In the genomic region with DNA sequence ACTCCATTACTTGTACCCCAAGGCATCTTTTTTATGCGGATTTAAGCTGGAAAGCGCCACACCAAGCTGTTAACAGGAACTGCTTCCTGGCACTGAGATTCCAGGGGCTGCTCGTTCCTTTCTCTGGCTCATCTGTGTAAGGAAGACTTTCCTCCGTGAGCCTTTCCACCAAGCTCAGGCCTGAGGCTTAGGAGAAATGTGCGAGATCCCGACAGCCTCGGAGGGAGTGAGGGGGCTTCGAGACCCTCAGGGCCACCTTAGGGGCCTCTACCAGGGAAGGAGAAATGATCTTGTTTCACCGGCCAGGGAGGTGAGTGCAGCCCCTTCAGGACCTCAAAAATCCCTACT, we compare ENCODE assay signal across 8 cellular contexts. TPM values are rescaled to one million over a fixed set of nuclear protein-coding genes. Genes with fewer than 3 reads are reported as not detected.
DNase-seq lines count a peak whose midpoint lies in the region; ATAC-seq and TF ChIP-seq lines count a peak whose summit lies in the region.

No MANE protein-coding gene starts in this region.

- TF ChIP-seq POLR2A in ovary (IDR thresholded peaks at IDR 0.05) = no peak

- no peak for TF ChIP-seq EP300 in Ishikawa (IDR thresholded peaks at IDR 0.05; ENCODE audit: borderline replicate concordance)
- no peak for TF ChIP-seq EP300 in ovary (IDR thresholded peaks at IDR 0.05)

- H3K4me3 ChIP-seq in CD8-positive, alpha-beta memory T cell (ENCODE audit: low read length) = no peak overlapping the region
- H3K4me3 ChIP-seq in epithelial cell of proximal tubule (ENCODE audit: low read depth, low read length) (peak overlapping the region; percentile 61), ovary (peak overlapping the region; percentile 67)

- H3K4me1 ChIP-seq in CD8-positive, alpha-beta memory T cell (ENCODE audit: insufficient read depth, low read length) = peaks cover 12% of the 10 kb centered on the region
- peaks cover 5% of the 10 kb centered on the region for H3K4me1 ChIP-seq in ovary (ENCODE audit: insufficient read depth)

- peaks cover 26 to 48% of the 10 kb centered on the region in 2 donors for H3K27me3 Mint-ChIP-seq in CD8-positive, alpha-beta memory T cell

- intact Hi-C loops in ovary (cut with DNase I) = loop anchor here (2.0 to 10.0 kb wide), 8 partner anchors 115 to 310 kb away; no protein-coding TSS in a partner anchor

- H3K27ac ChIP-seq in CD8-positive, alpha-beta memory T cell (ENCODE audit: low read depth, low read length) = no peak overlapping the region
- peak overlapping the region in 1 of 2 donors; percentile 11 for H3K27ac ChIP-seq in ovary

- H3K27me3 ChIP-seq in CD8-positive, alpha-beta memory T cell (ENCODE audit: insufficient read depth, low read length, poor library complexity, severe bottlenecking) = peaks cover 15% of the 10 kb centered on the region
- no peaks in the 10 kb centered on the region for H3K27me3 ChIP-seq in ovary

- no peak for ATAC-seq in GM19467 (IDR thresholded peaks at IDR 0.05; ENCODE audit: unreplicated experiment)

- CTCF ChIA-PET in CD8-positive, alpha-beta memory T cell (lab: Charles Lee) = interaction anchor here (0.7 to 2.9 kb wide), 8 partner anchors 9 to 309 kb away, joined by 3 to 9 read pairs (median 4); no protein-coding TSS in a partner anchor

- H3K9me3 Mint-ChIP-seq in CD8-positive, alpha-beta memory T cell = peaks cover 3 to 15% (median 7%) of the 10 kb centered on the region in 5 donors

- no peak for DNase-seq in CD8-positive, alpha-beta memory T cell
- DNase-seq in epithelial cell of proximal tubule (ENCODE audit: low read depth) (no peak), ovary (no peak), NCI-H526 (lab: John Stamatoyannopoulos, UW) (no peak), ureter (ENCODE audit: low spot score) (no peak), NCI-H187 (lab: John Stamatoyannopoulos, UW) (no peak)

- TF ChIP-seq CTCF in epithelial cell of proximal tubule (conservative IDR thresholded peaks at IDR 0.05; ENCODE audit: low read depth, low read length) (no peak), ovary (IDR thresholded peaks at IDR 0.05) (no peak)

- POLR2A ChIA-PET in CD8-positive, alpha-beta memory T cell (lab: Charles Lee) = no interaction called here

- H3K4me1 Mint-ChIP-seq in CD8-positive, alpha-beta memory T cell = peaks cover 2 to 8% (median 5%) of the 10 kb centered on the region in 3 donors

- peak overlapping the region in 4 of 7 donors; percentile 54 to 69 (median 62) for H3K4me3 Mint-ChIP-seq in CD8-positive, alpha-beta memory T cell

- H3K9me3 ChIP-seq in CD8-positive, alpha-beta memory T cell (ENCODE audit: low read length) = no peaks in the 10 kb centered on the region
- no peaks in the 10 kb centered on the region for H3K9me3 ChIP-seq in ovary

- H3K36me3 ChIP-seq in CD8-positive, alpha-beta memory T cell (ENCODE audit: insufficient read depth, low read length) = no peaks in the 10 kb centered on the region
- no peaks in the 10 kb centered on the region for H3K36me3 ChIP-seq in ovary

- 27 to 30% (median 29%) methylated on average over 9 of the region's 9 CpGs for WGBS in ovary, 3 donors

- peaks cover 0 to 6% (median 0%) of the 10 kb centered on the region in 3 donors for H3K36me3 Mint-ChIP-seq in CD8-positive, alpha-beta memory T cell

- TF ChIP-seq RAD21 in Ishikawa (IDR thresholded peaks at IDR 0.05; ENCODE audit: low read depth) = no peak

- peak overlapping the region in 1 of 8 donors; percentile 42 for H3K27ac Mint-ChIP-seq in CD8-positive, alpha-beta memory T cell

TF ChIP-seq in Ishikawa, 13 proteins besides CTCF, POLR2A, EP300 and RAD21:
- TF ChIP-seq TCF12 (IDR thresholded peaks at IDR 0.05; ENCODE audit: low read depth) = 0 out of 2 replicates have a peak, but pooled peaks have one; percentile 1
- TF ChIP-seq NFIC (IDR thresholded peaks at IDR 0.05) = no peak

RNA-seq across cellular contexts. Expression of a gene that starts 17.1 kb away (rescaled TPM):
- total RNA-seq in CD8-positive, alpha-beta memory T cell = under 1 TPM; 0.13 to 0.16 TPM
- polyA plus RNA-seq in CD8-positive, alpha-beta memory T cell = 0.14 TPM
- total RNA-seq in epithelial cell of proximal tubule = 10.7 and 13.7 TPM in 2 replicates
- total RNA-seq in ovary = 10 to 100 TPM; 13.1 to 34.0 (median 25.2) TPM
- polyA plus RNA-seq in ovary = 1 to 10 TPM; 4.8 to 6.8 TPM
- 2.2 TPM for total RNA-seq in ureter

RNA-seq across cellular contexts. Expression of a gene that starts 51.7 kb away (rescaled TPM):
- 1,000 to 10,000 TPM; 1,673 to 1,772 TPM for total RNA-seq in CD8-positive, alpha-beta memory T cell
- polyA plus RNA-seq in CD8-positive, alpha-beta memory T cell = 568 TPM
- total RNA-seq in epithelial cell of proximal tubule (141 and 227 TPM in 2 replicates), ovary (100 to 1,000 TPM; 111 to 565 (median 509) TPM), ureter (566 TPM)
- 100 to 1,000 TPM; 266 to 724 TPM for polyA plus RNA-seq in ovary
